ENCODE assay signal across 8 cellular contexts in the genomic region with DNA sequence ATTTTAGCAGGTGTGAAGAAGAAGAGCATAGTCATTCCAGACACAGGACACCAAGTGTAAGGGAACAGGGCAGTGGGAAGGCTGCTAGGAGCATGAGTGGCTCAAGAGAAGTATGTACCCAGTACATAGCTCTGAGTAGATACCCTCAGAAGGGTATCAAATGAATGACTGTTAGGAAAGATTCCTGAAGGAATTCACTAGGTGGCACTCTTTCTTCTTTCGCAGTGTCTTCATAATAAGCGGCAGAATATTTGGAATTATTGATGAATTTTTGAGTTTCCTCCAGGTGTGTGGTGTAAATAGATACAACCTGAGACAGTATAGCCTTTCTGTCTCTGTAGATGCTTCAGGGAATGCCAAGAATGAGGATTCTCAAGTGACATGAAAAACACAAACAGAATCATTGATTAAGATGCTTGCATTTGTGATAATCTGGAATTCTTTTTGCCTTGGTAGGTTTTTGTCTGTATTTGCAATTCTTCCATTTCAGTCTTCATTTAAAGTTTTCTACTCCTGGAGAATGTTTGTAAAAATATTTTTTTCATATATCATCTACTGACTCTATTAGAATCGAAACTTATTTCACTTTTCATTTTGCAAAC.
DNase-seq lines count a peak whose midpoint lies in the region; ATAC-seq and TF ChIP-seq lines count a peak whose summit lies in the region.

No MANE protein-coding gene starts in this region.

- H3K4me2 ChIP-seq in PC-3 (ENCODE audit: low read length) (no peak overlapping the region), hepatocyte (no peak overlapping the region)

- no peak overlapping the region for H3K4me3 Mint-ChIP-seq in activated CD4-positive, alpha-beta T cell treated with anti-CD3 and anti-CD28 coated beads, Interleukin-2, amount 10 ng/mL, durations not matched to agents 7 days and 5 days

- no peak for TF ChIP-seq POLR2A in erythroblast (IDR thresholded peaks at IDR 0.05; ENCODE audit: low read length)

- no peaks in the 10 kb centered on the region for H3K79me2 ChIP-seq in PC-3 (ENCODE audit: low read length)
- no peaks in the 10 kb centered on the region for H3K79me2 ChIP-seq in hepatocyte

- no peak overlapping the region for H3K27ac Mint-ChIP-seq in activated CD4-positive, alpha-beta T cell treated with anti-CD3 and anti-CD28 coated beads, Interleukin-2, amount 10 ng/mL, durations not matched to agents 7 days and 5 days

- CTCF ChIA-PET in AG04450 (lab: Charles Lee): no interaction called here
- CTCF ChIA-PET in PC-3 (lab: Charles Lee): no interaction called here
- CTCF ChIA-PET in activated CD4-positive, alpha-beta T cell treated with anti-CD3 and anti-CD28 coated beads, Interleukin-2, amount 10 ng/mL, durations not matched to agents 7 days and 5 days (lab: Charles Lee): no interaction called here

- ATAC-seq in PC-3 (0 out of 2 replicates have a peak, but pooled peaks have one; percentile 37), HG03045 (IDR thresholded peaks at IDR 0.05; ENCODE audit: unreplicated experiment) (no peak)

- no peak overlapping the region for H3K9ac ChIP-seq in PC-3 (ENCODE audit: low read length)

- H3K27me3 ChIP-seq in AG04450 (ENCODE audit: control insufficient read depth, insufficient read depth, low read length) (no peaks in the 10 kb centered on the region), PC-3 (ENCODE audit: low read length) (no peaks in the 10 kb centered on the region), hepatocyte (no peaks in the 10 kb centered on the region)

- BruUV-seq in PC-3 (replicated peaks; lab: Mats Ljungman, UMichigan): no TSS peak

- H3K36me3 ChIP-seq in PC-3 (ENCODE audit: low read depth, low read length) (no peaks in the 10 kb centered on the region), hepatocyte (replicated peaks; ENCODE audit: insufficient read depth, low read depth) (no peaks in the 10 kb centered on the region)

- no peaks in the 10 kb centered on the region for H3K27me3 Mint-ChIP-seq in activated CD4-positive, alpha-beta T cell treated with anti-CD3 and anti-CD28 coated beads, Interleukin-2, amount 10 ng/mL, durations not matched to agents 7 days and 5 days

- H3F3A ChIP-seq in PC-3 (ENCODE audit: low read length, unreplicated experiment): no peaks in the 10 kb centered on the region

- H3K4me1 ChIP-seq in PC-3 (ENCODE audit: insufficient read depth, low read length) (no peaks in the 10 kb centered on the region), hepatocyte (ENCODE audit: insufficient read depth) (no peaks in the 10 kb centered on the region)

- no peaks in the 10 kb centered on the region for H3K9me3 ChIP-seq in AG04450 (ENCODE audit: control insufficient read depth, insufficient read depth, low read length)
- H3K9me3 ChIP-seq in PC-3 (ENCODE audit: low read length): no peaks in the 10 kb centered on the region
- H3K9me3 ChIP-seq in hepatocyte (ENCODE audit: low read depth): no peaks in the 10 kb centered on the region

- H3K9me3 Mint-ChIP-seq in activated CD4-positive, alpha-beta T cell treated with anti-CD3 and anti-CD28 coated beads, Interleukin-2, amount 10 ng/mL, durations not matched to agents 7 days and 5 days: peaks cover 15% of the 10 kb centered on the region

- intact Hi-C loops in PC-3 (cut with micrococcal nuclease): loop anchor here (2.0 to 5.0 kb wide), 3 partner anchors 90 to 463 kb away; no protein-coding TSS in a partner anchor

- no peak overlapping the region for H3K27ac ChIP-seq in AG04450 (ENCODE audit: low read depth, low read length)
- no peak overlapping the region for H3K27ac ChIP-seq in PC-3 (ENCODE audit: low read length)
- no peak overlapping the region for H3K27ac ChIP-seq in hepatocyte

- H3K9me2 ChIP-seq in PC-3 (replicated peaks; ENCODE audit: low read length) (no peaks in the 10 kb centered on the region), hepatocyte (replicated peaks; ENCODE audit: insufficient read depth) (no peaks in the 10 kb centered on the region)

- H2AFZ ChIP-seq in PC-3 (ENCODE audit: low read length) (no peak overlapping the region), hepatocyte (no peak overlapping the region)

- H3K4me1 Mint-ChIP-seq in activated CD4-positive, alpha-beta T cell treated with anti-CD3 and anti-CD28 coated beads, Interleukin-2, amount 10 ng/mL, durations not matched to agents 7 days and 5 days: no peaks in the 10 kb centered on the region

- POLR2A ChIA-PET in AG04450 (lab: Yijun Ruan, JAX): no interaction called here
- POLR2A ChIA-PET in PC-3 (lab: Charles Lee; ENCODE audit: unreplicated experiment): no interaction called here
- POLR2A ChIA-PET in activated CD4-positive, alpha-beta T cell treated with anti-CD3 and anti-CD28 coated beads, Interleukin-2, amount 10 ng/mL, durations not matched to agents 7 days and 5 days (lab: Charles Lee): no interaction called here

- H3K4me3 ChIP-seq in AG04450 (ENCODE audit: low read depth, low read length): no peak overlapping the region
- H3K4me3 ChIP-seq in PC-3 (ENCODE audit: low read length): no peak overlapping the region
- H3K4me3 ChIP-seq in hepatocyte: no peak overlapping the region

- no peaks in the 10 kb centered on the region for H3K36me3 Mint-ChIP-seq in activated CD4-positive, alpha-beta T cell treated with anti-CD3 and anti-CD28 coated beads, Interleukin-2, amount 10 ng/mL, durations not matched to agents 7 days and 5 days (ENCODE audit: low read depth)

- WGBS in hepatocyte (ENCODE audit: low lambda C conversion rate, missing lambda C conversion rate): 47% methylated on average over 3 of the region's 3 CpGs

- H4K20me1 ChIP-seq in PC-3 (ENCODE audit: low read length): no peaks in the 10 kb centered on the region
- H4K20me1 ChIP-seq in hepatocyte (ENCODE audit: insufficient read depth, poor library complexity, severe bottlenecking): no peaks in the 10 kb centered on the region

- peak; percentile 54 for TF ChIP-seq CTCF in AG04450 (IDR thresholded peaks at IDR 0.05; ENCODE audit: low read depth, low read length)
- TF ChIP-seq CTCF in GM13977 (IDR thresholded peaks at IDR 0.05; ENCODE audit: extremely low read depth, insufficient read depth, missing control alignments): peak; percentile 35
- TF ChIP-seq CTCF in PC-3 (conservative IDR thresholded peaks at IDR 0.05; ENCODE audit: low read depth, low read length): peak; percentile 63
- TF ChIP-seq CTCF in hepatocyte (IDR thresholded peaks at IDR 0.05; ENCODE audit: poor library complexity): peak; percentile 62

- in situ Hi-C loops in GM13977 (cut with MboI; ENCODE audit: low pct_unique_long_range_greater_than_20kb, low sequenced_read_pairs, unreplicated experiment): no loop called here

- no peak for DNase-seq in AG04450 (ENCODE audit: low read depth, low spot score)
- DNase-seq in GM13977 (ENCODE audit: low spot score): no peak
- peak; percentile 47 for DNase-seq in PC-3
- DNase-seq in hepatocyte (ENCODE audit: low spot score): peak; percentile 30
- DNase-seq in erythroblast (lab: John Stamatoyannopoulos, UW): no peak
- no peak for DNase-seq in activated CD4-positive, alpha-beta T cell treated with anti-CD3 and anti-CD28 coated beads, Interleukin-2, amount 10 ng/mL, durations not matched to agents 7 days and 5 days
- DNase-seq in NCI-H2107 (lab: John Stamatoyannopoulos, UW): no peak

Comparison
In these comparisons a context has a peak if more than half of its experiments do, and no peak if none do; other contexts are left out.
1. DNase-seq: peak in PC-3 (single experiment) and hepatocyte (single experiment); none in AG04450 (single experiment), GM13977 (single experiment), erythroblast (0 of 2), activated CD4-positive, alpha-beta T cell treated with anti-CD3 and anti-CD28 coated beads, Interleukin-2, amount 10 ng/mL, durations not matched to agents 7 days and 5 days (single experiment) and NCI-H2107 (single experiment).
2. Peak in every context shown above with its lines, with median percentiles within 50 percentile points of each other: CTCF ChIP-seq.